28 cellular contexts compared by ENCODE assay signal in genomic region chr11:71311176-71311925, GRCh38. TPM values are rescaled to one million over a fixed set of nuclear protein-coding genes. Genes with fewer than 3 reads are reported as not detected.
A peak's percentile ranks its signal among the peaks of the same experiment; 100 is the strongest.
DNase-seq lines count a peak whose midpoint lies in the region; ATAC-seq and TF ChIP-seq lines count a peak whose summit lies in the region.
"Had no signal": no experiment of that assay in that cellular context is flagged by ENCODE, and none has a peak within 500 bp of the region (broad histone marks: within the 10 kb centered on the region; RNA-seq: fewer than 3 reads in every experiment).

No MANE protein-coding gene starts in this region.

- TF ChIP-seq POLR2A in vagina (IDR thresholded peaks at IDR 0.05) = no peak

- H3K27ac Mint-ChIP-seq in activated T-cell treated with anti-CD3 and anti-CD28 coated beads, Interleukin-2, amount 50 U/mL, for 24 hours = no peak overlapping the region
- no peak overlapping the region for H3K27ac Mint-ChIP-seq in activated T-cell treated with anti-CD3 and anti-CD28 coated beads, Interleukin-2, amount 50 U/mL, for 72 hours
- H3K27ac Mint-ChIP-seq in endodermal cell (no peak overlapping the region), osteocyte (ENCODE audit: unreplicated experiment) (no peak overlapping the region)
- H3K27ac Mint-ChIP-seq: activated CD4-positive, alpha-beta T cell treated with anti-CD3 and anti-CD28 coated beads for 36 hours; activated CD8-positive, alpha-beta T cell treated with anti-CD3 and anti-CD28 coated beads, Interleukin-2, amount 10 ng/mL, durations not matched to agents 7 days and 5 days; CD14-positive monocyte had no signal

- no peaks in the 10 kb centered on the region for H3K36me3 Mint-ChIP-seq in activated T-cell treated with anti-CD3 and anti-CD28 coated beads, Interleukin-2, amount 50 U/mL, for 24 hours (ENCODE audit: low read depth)
- H3K36me3 Mint-ChIP-seq in activated T-cell treated with anti-CD3 and anti-CD28 coated beads, Interleukin-2, amount 50 U/mL, for 72 hours (ENCODE audit: insufficient read depth in 2 of 2) = no peaks in the 10 kb centered on the region
- no peaks in the 10 kb centered on the region for H3K36me3 Mint-ChIP-seq in endodermal cell (ENCODE audit: low read depth)
- H3K36me3 Mint-ChIP-seq in osteocyte (ENCODE audit: unreplicated experiment) = no peaks in the 10 kb centered on the region
- H3K36me3 Mint-ChIP-seq: CD14-positive monocyte had no signal

- no peaks in the 10 kb centered on the region for H3K27me3 ChIP-seq in endodermal cell (ENCODE audit: control insufficient read depth, insufficient read depth, low read length, poor library complexity, severe bottlenecking)
- H3K27me3 ChIP-seq in vagina = no peaks in the 10 kb centered on the region
- H3K27me3 ChIP-seq: pancreas, SJCRH30 had no signal

- H3K4me3 ChIP-seq in endodermal cell (ENCODE audit: low read length) (no peak overlapping the region), vagina (no peak overlapping the region)
- H3K4me3 ChIP-seq: GM23248, pancreas, SJCRH30, tibial artery had no signal

- no peaks in the 10 kb centered on the region for H3K9me3 Mint-ChIP-seq in activated T-cell treated with anti-CD3 and anti-CD28 coated beads, Interleukin-2, amount 50 U/mL, for 24 hours
- H3K9me3 Mint-ChIP-seq in activated T-cell treated with anti-CD3 and anti-CD28 coated beads, Interleukin-2, amount 50 U/mL, for 72 hours = peaks cover 0 to 3% of the 10 kb centered on the region in 2 donors
- H3K9me3 Mint-ChIP-seq in endodermal cell = peaks cover 35% of the 10 kb centered on the region
- peaks cover 7% of the 10 kb centered on the region for H3K9me3 Mint-ChIP-seq in osteocyte (ENCODE audit: unreplicated experiment)

- peak; percentile 5 for DNase-seq in activated T-cell treated with anti-CD3 and anti-CD28 coated beads, Interleukin-2, amount 50 U/mL, for 24 hours
- no peak for DNase-seq in activated T-cell treated with anti-CD3 and anti-CD28 coated beads, Interleukin-2, amount 50 U/mL, for 72 hours
- DNase-seq in endodermal cell (peak; percentile 30), osteocyte (ENCODE audit: extremely low spot score, unreplicated experiment) (peak; percentile 80), vagina (ENCODE audit: extremely low spot score in 2 of 2) (peak; percentile 52 to 56), RKO (ENCODE audit: low spot score) (no peak)
- DNase-seq: 8988T; activated CD4-positive, alpha-beta T cell treated with anti-CD3 and anti-CD28 coated beads for 36 hours; activated CD8-positive, alpha-beta T cell treated with anti-CD3 and anti-CD28 coated beads, Interleukin-2, amount 10 ng/mL, durations not matched to agents 7 days and 5 days; activated T-cell treated with anti-CD3 and anti-CD28 coated beads, Interleukin-2, amount 50 U/mL, for 1 hour; central memory CD4-positive, alpha-beta T cell; dermis blood vessel endothelial cell; DND-41; GF-D8; GM23248; NCI-H1694; NCI-H446; NCI-H748 treated with DMSO at 0.1 percent for 48 hours; retina; SJCRH30; T1000 had no signal

- H3K4me3 Mint-ChIP-seq in activated T-cell treated with anti-CD3 and anti-CD28 coated beads, Interleukin-2, amount 50 U/mL, for 24 hours = no peak overlapping the region
- no peak overlapping the region for H3K4me3 Mint-ChIP-seq in activated T-cell treated with anti-CD3 and anti-CD28 coated beads, Interleukin-2, amount 50 U/mL, for 72 hours
- no peak overlapping the region for H3K4me3 Mint-ChIP-seq in endodermal cell
- H3K4me3 Mint-ChIP-seq in osteocyte (ENCODE audit: unreplicated experiment) = no peak overlapping the region
- H3K4me3 Mint-ChIP-seq: activated CD4-positive, alpha-beta T cell treated with anti-CD3 and anti-CD28 coated beads for 36 hours; activated CD8-positive, alpha-beta T cell treated with anti-CD3 and anti-CD28 coated beads, Interleukin-2, amount 10 ng/mL, durations not matched to agents 7 days and 5 days; CD14-positive monocyte had no signal

- H3K27ac ChIP-seq in endodermal cell (ENCODE audit: low read depth, low read length) (no peak overlapping the region), vagina (no peak overlapping the region)
- H3K27ac ChIP-seq: GM23248, pancreas, SJCRH30, tibial artery, VCaP had no signal

- H3K36me3 ChIP-seq in endodermal cell (ENCODE audit: control insufficient read depth, insufficient read depth, low read length) = no peaks in the 10 kb centered on the region
- H3K36me3 ChIP-seq in vagina = no peaks in the 10 kb centered on the region
- H3K36me3 ChIP-seq: pancreas, SJCRH30, tibial artery had no signal

- no peaks in the 10 kb centered on the region for H3K4me1 Mint-ChIP-seq in activated T-cell treated with anti-CD3 and anti-CD28 coated beads, Interleukin-2, amount 50 U/mL, for 24 hours (ENCODE audit: low read depth)
- H3K4me1 Mint-ChIP-seq in activated T-cell treated with anti-CD3 and anti-CD28 coated beads, Interleukin-2, amount 50 U/mL, for 72 hours (ENCODE audit: low read depth) = no peaks in the 10 kb centered on the region
- H3K4me1 Mint-ChIP-seq in endodermal cell = no peaks in the 10 kb centered on the region
- no peaks in the 10 kb centered on the region for H3K4me1 Mint-ChIP-seq in osteocyte (ENCODE audit: unreplicated experiment)
- H3K4me1 Mint-ChIP-seq: activated CD4-positive, alpha-beta T cell treated with anti-CD3 and anti-CD28 coated beads for 36 hours; CD14-positive monocyte had no signal

- H3K9me3 ChIP-seq in endodermal cell (ENCODE audit: control insufficient read depth, low read length) = peaks cover 18% of the 10 kb centered on the region
- H3K9me3 ChIP-seq in vagina = no peaks in the 10 kb centered on the region
- H3K9me3 ChIP-seq: pancreas, SJCRH30, tibial artery had no signal

- H3K9ac ChIP-seq in endodermal cell (ENCODE audit: extremely low read depth, low read length, poor library complexity, severe bottlenecking) = no peak overlapping the region
- H3K9ac ChIP-seq: GM23248 had no signal

- TF ChIP-seq CTCF in endodermal cell (conservative IDR thresholded peaks at IDR 0.05) = no peak
- TF ChIP-seq CTCF in osteocyte (IDR thresholded peaks at IDR 0.05) = no peak
- no peak for TF ChIP-seq CTCF in vagina (IDR thresholded peaks at IDR 0.05)

- ATAC-seq in activated T-cell treated with anti-CD3 and anti-CD28 coated beads, Interleukin-2, amount 50 U/mL, for 72 hours (replicated peaks in 1 of 2) = no peak
- ATAC-seq in HG03159 (IDR thresholded peaks at IDR 0.05; ENCODE audit: unreplicated experiment) (no peak), HG03135 (IDR thresholded peaks at IDR 0.05; ENCODE audit: unreplicated experiment) (no peak)
- ATAC-seq: activated CD4-positive, alpha-beta T cell treated with anti-CD3 and anti-CD28 coated beads for 36 hours; activated CD8-positive, alpha-beta T cell treated with anti-CD3 and anti-CD28 coated beads, Interleukin-2, amount 10 ng/mL, durations not matched to agents 7 days and 5 days; Panc1; pancreas had no signal

- intact Hi-C loops in vagina (cut with DNase I) = no loop called here

- no peaks in the 10 kb centered on the region for H3K4me1 ChIP-seq in endodermal cell (ENCODE audit: control insufficient read depth, insufficient read depth, low read length)
- no peaks in the 10 kb centered on the region for H3K4me1 ChIP-seq in vagina
- H3K4me1 ChIP-seq: SJCRH30, tibial artery had no signal

- 90 to 93% methylated on average over 11 to 13 of the region's 13 CpGs for WGBS in endodermal cell (ENCODE audit: insufficient coverage in 1 of 2, insufficient read length in 1 of 2), 2 experiments

- H3K27me3 Mint-ChIP-seq in activated T-cell treated with anti-CD3 and anti-CD28 coated beads, Interleukin-2, amount 50 U/mL, for 24 hours = no peaks in the 10 kb centered on the region
- no peaks in the 10 kb centered on the region for H3K27me3 Mint-ChIP-seq in activated T-cell treated with anti-CD3 and anti-CD28 coated beads, Interleukin-2, amount 50 U/mL, for 72 hours (ENCODE audit: low read depth)
- H3K27me3 Mint-ChIP-seq in endodermal cell (ENCODE audit: insufficient read depth) (peaks cover 9% of the 10 kb centered on the region), osteocyte (ENCODE audit: unreplicated experiment) (peaks cover 42% of the 10 kb centered on the region)

RNA-seq across cellular contexts. Expression of gene SHANK2, which starts 59.0 kb away (rescaled TPM):
- total RNA-seq in activated T-cell treated with anti-CD3 and anti-CD28 coated beads, Interleukin-2, amount 50 U/mL, for 72 hours = under 1 TPM; 0.12 to 0.28 TPM
- total RNA-seq in endodermal cell = 10 to 100 TPM; 22.3 to 49.6 TPM
- 6.4 TPM for polyA plus RNA-seq in endodermal cell (2013, experiment 1 of 2)
- polyA plus RNA-seq in endodermal cell (2013, experiment 2 of 2) = 7.0 TPM
- total RNA-seq in osteocyte = 0.03 and 0.16 TPM in 2 replicates
- total RNA-seq in vagina = 11.0 TPM
- total RNA-seq: activated CD4-positive, alpha-beta T cell treated with anti-CD3 and anti-CD28 coated beads for 36 hours; activated CD8-positive, alpha-beta T cell treated with anti-CD3 and anti-CD28 coated beads, Interleukin-2, amount 10 ng/mL, durations not matched to agents 7 days and 5 days had no signal
- polyA plus RNA-seq: CD14-positive monocyte had no signal

Comparison
In these comparisons a context has a peak if more than half of its experiments do, and no peak if none do; other contexts are left out.
1. DNase-seq: peak in activated T-cell treated with anti-CD3 and anti-CD28 coated beads, Interleukin-2, amount 50 U/mL, for 24 hours (single experiment), endodermal cell (single experiment), osteocyte (single experiment) and vagina (2 of 2); none in activated T-cell treated with anti-CD3 and anti-CD28 coated beads, Interleukin-2, amount 50 U/mL, for 72 hours (0 of 2) and RKO (single experiment).